21 cellular contexts compared by ENCODE assay signal in the genomic region with DNA sequence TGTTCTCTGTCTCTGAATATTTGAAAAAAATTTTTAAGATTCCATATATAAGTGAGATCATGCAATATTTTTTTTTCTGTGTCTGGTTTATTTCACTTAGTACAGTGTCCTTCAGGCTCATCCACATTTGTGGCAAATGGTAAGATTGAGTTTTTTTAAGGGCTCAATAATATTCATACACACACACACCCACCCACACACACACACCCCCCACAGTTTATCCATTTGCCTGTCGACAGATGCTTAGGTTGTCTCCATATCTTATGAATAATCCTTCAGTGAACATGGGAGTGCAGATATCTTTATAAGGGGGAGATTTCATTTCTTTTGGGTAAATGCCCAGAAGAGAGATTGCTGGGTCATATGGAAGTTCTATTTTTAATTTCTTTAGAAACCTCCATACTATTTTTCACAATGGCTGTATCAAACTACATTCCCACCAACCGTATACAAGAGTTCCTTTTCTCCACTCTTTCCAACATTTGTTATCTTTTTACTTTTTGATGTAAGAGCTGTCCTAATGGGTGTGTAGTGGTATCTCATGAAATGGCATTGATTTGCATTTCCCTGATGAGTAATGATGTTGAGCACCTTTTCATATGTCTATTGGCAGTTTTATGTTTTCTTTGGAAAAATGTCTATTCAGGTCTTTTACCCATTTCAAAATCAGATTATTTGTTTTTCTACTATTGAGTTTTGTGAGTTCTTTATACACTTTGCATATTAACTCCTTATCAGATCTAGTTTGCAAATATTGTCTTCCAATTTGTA. TPM values are rescaled to one million over a fixed set of nuclear protein-coding genes. Genes with fewer than 3 reads are reported as not detected.
A peak's percentile ranks its signal among the peaks of the same experiment; 100 is the strongest.
DNase-seq lines count a peak whose midpoint lies in the region; TF ChIP-seq lines count a peak whose summit lies in the region.
"Had no signal": no experiment of that assay in that cellular context is flagged by ENCODE, and none has a peak within 500 bp of the region (broad histone marks: within the 10 kb centered on the region; RNA-seq: fewer than 3 reads in every experiment).

No MANE protein-coding gene starts in this region.

- H3K4me1 ChIP-seq in OCI-LY1 (ENCODE audit: insufficient read depth, low read length, severe bottlenecking) (peaks cover 78% of the 10 kb centered on the region), hepatocyte (ENCODE audit: insufficient read depth) (peaks cover 6% of the 10 kb centered on the region)

- no peaks in the 10 kb centered on the region for H3K27me3 Mint-ChIP-seq in brain
- H3K27me3 Mint-ChIP-seq: CD4-positive, alpha-beta memory T cell had no signal

- H3K9me2 ChIP-seq in OCI-LY1 (ENCODE audit: low read depth, low read length) (no peaks in the 10 kb centered on the region), hepatocyte (replicated peaks; ENCODE audit: insufficient read depth) (no peaks in the 10 kb centered on the region)

- 82% methylated on average over 2 of the region's 2 CpGs for WGBS in hepatocyte (ENCODE audit: low lambda C conversion rate, missing lambda C conversion rate)

- TF ChIP-seq CTCF in AG04449 (IDR thresholded peaks at IDR 0.05; ENCODE audit: insufficient read depth, low read length, missing control alignments) (no peak), OCI-LY1 (IDR thresholded peaks at IDR 0.05; ENCODE audit: low read length) (no peak), brain (conservative IDR thresholded peaks at IDR 0.05) (no peak), dorsolateral prefrontal cortex (IDR thresholded peaks at IDR 0.05 in 54 of 56, conservative IDR thresholded peaks at IDR 0.05 in 2 of 56; ENCODE audit: low read depth in 1 of 56, partially characterized antibody in 56 of 56) (no peak), hepatocyte (IDR thresholded peaks at IDR 0.05; ENCODE audit: poor library complexity) (no peak)

- DNase-seq in AG04449 (ENCODE audit: low read depth, low spot score) = peak; percentile 42
- peak; percentile 8 for DNase-seq in non-pigmented ciliary epithelial cell (ENCODE audit: low read depth)
- DNase-seq in C1 segment of cervical spinal cord (lab: John Stamatoyannopoulos, UW) = no peak
- DNase-seq in dorsolateral prefrontal cortex = no peak
- DNase-seq in pons (ENCODE audit: low spot score) = no peak
- no peak for DNase-seq in hepatocyte (ENCODE audit: low spot score)
- DNase-seq: CD4-positive, alpha-beta memory T cell; DMS53; EL; HFFc6; KG1; MV-4-11; NCI-H1417; NCI-H187 treated with DMSO at 0.1 percent for 48 hours; NCI-H446 treated with DMSO at 0.1 percent for 48 hours; NCI-H748 treated with DMSO at 0.1 percent for 48 hours; NK-92 treated with Interleukin-12 subunit alpha and Interleukin-12 subunit beta, amount 100 ng/mL, for 24 hours; SHP77 had no signal

- H2AFZ ChIP-seq in OCI-LY1 (ENCODE audit: low read length) = no peak overlapping the region
- H2AFZ ChIP-seq in hepatocyte = no peak overlapping the region

- H4K20me1 ChIP-seq in OCI-LY1 (ENCODE audit: insufficient read depth, low read length) = no peaks in the 10 kb centered on the region
- H4K20me1 ChIP-seq in hepatocyte (ENCODE audit: insufficient read depth, poor library complexity, severe bottlenecking) = peaks cover 9% of the 10 kb centered on the region

- peaks cover under 1% of the 10 kb centered on the region for H3K36me3 Mint-ChIP-seq in brain
- H3K36me3 Mint-ChIP-seq: CD4-positive, alpha-beta memory T cell had no signal

- peaks cover 77% of the 10 kb centered on the region for H3K4me1 Mint-ChIP-seq in brain
- H3K4me1 Mint-ChIP-seq: CD4-positive, alpha-beta memory T cell had no signal

- H3K4me2 ChIP-seq in OCI-LY1 (ENCODE audit: low read length) (no peak overlapping the region), hepatocyte (no peak overlapping the region)

- no peak overlapping the region for H3K9ac ChIP-seq in OCI-LY1 (ENCODE audit: low read length)

- H3K79me2 ChIP-seq in OCI-LY1 (ENCODE audit: insufficient read depth, low read length) (peaks cover 97% of the 10 kb centered on the region), hepatocyte (peaks cover 41% of the 10 kb centered on the region)

- H3K27ac Mint-ChIP-seq in brain = peak overlapping the region in 3 of 5 experiments; percentile 0 to 62 (median 38)
- H3K27ac Mint-ChIP-seq: CD4-positive, alpha-beta memory T cell; HFFc6 had no signal

- H3K9me3 Mint-ChIP-seq in brain = peaks cover 0 to 2% (median 0%) of the 10 kb centered on the region in 5 experiments

- POLR2A ChIA-PET in AG04449 (lab: Yijun Ruan, JAX) = no interaction called here

- peak overlapping the region; percentile 95 for H3K27ac ChIP-seq in OCI-LY1 (ENCODE audit: low read depth, low read length, poor library complexity, severe bottlenecking)
- no peak overlapping the region for H3K27ac ChIP-seq in dorsolateral prefrontal cortex
- no peak overlapping the region for H3K27ac ChIP-seq in hepatocyte

- intact Hi-C loops in dorsolateral prefrontal cortex (cut with DNase I) = no loop called here

- H3K36me3 ChIP-seq in OCI-LY1 (ENCODE audit: insufficient read depth, low read length) = no peaks in the 10 kb centered on the region
- H3K36me3 ChIP-seq in hepatocyte (replicated peaks; ENCODE audit: insufficient read depth, low read depth) = no peaks in the 10 kb centered on the region

- H3K27me3 ChIP-seq in OCI-LY1 (ENCODE audit: insufficient read depth, low read length) (no peaks in the 10 kb centered on the region), dorsolateral prefrontal cortex (no peaks in the 10 kb centered on the region), hepatocyte (no peaks in the 10 kb centered on the region)

- CTCF ChIA-PET in AG04449 (lab: Yijun Ruan, JAX) = interaction anchor here (1.0 kb wide), 1 partner anchor 33 kb away, joined by 3 read pairs; no protein-coding TSS in a partner anchor

- H3F3A ChIP-seq in OCI-LY1 (ENCODE audit: insufficient read depth, low read length) = peaks cover 8% of the 10 kb centered on the region; the same call in 1 of the 2 replicates

- H3K9me3 ChIP-seq in OCI-LY1 (ENCODE audit: low read length) = no peaks in the 10 kb centered on the region
- H3K9me3 ChIP-seq in hepatocyte (ENCODE audit: low read depth) = no peaks in the 10 kb centered on the region

- peak overlapping the region in 2 of 5 experiments; percentile 0 to 1 for H3K4me3 Mint-ChIP-seq in brain
- H3K4me3 Mint-ChIP-seq: CD4-positive, alpha-beta memory T cell; HFFc6 had no signal

- no peak overlapping the region for H3K4me3 ChIP-seq in AG04449 (ENCODE audit: low read depth, low read length)
- no peak overlapping the region for H3K4me3 ChIP-seq in OCI-LY1 (ENCODE audit: low read depth, low read length, poor library complexity, severe bottlenecking)
- H3K4me3 ChIP-seq in dorsolateral prefrontal cortex = no peak overlapping the region
- H3K4me3 ChIP-seq in hepatocyte = no peak overlapping the region

RNA-seq across cellular contexts. Expression of a gene that starts 35.0 kb away (rescaled TPM):
- polyA plus RNA-seq in brain (ENCODE audit: insufficient read depth, low read depth, low replicate concordance) (59.9 TPM), hepatocyte (34.4 and 40.3 TPM in 2 replicates)
- total RNA-seq in dorsolateral prefrontal cortex (100 to 1,000 TPM in 10 of 120 experiments, 10 to 100 TPM in 110; 47.2 to 133 (median 80.3) TPM), hepatocyte (13.0 and 40.9 TPM in 2 replicates)
- polyA plus RNA-seq: HepG2 had no signal

Comparison
In these comparisons a context has a peak if more than half of its experiments do, and no peak if none do; other contexts are left out.
1. DNase-seq: peak in AG04449 (single experiment) and non-pigmented ciliary epithelial cell (single experiment); none in C1 segment of cervical spinal cord (0 of 14), dorsolateral prefrontal cortex (0 of 10), pons (single experiment) and hepatocyte (single experiment).